In the genomic region with DNA sequence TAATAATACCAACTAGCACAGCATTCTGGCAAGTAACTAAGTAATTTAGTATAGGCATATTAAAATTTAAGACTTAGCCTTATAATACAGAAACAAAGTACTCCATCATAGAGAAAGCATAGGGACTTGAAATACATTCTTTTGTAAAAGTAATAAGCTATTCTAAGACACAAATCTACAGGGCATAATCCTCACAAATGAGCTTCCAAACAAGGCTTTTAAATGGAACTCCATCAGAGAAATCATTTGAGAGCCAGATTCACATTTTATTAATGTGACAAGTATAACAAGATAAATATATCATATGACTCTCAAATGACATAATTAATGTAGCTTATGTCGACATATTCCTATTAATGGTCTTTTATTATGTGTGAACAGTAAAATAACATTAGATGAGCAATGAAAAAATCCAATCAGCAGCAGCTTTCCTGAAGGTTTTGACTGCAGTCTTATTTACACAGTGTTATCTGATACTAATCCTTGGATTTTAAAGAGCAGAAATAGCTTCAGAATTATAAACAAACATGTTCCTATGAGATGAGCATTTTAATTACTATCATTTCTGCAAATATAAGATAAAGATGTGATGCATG, we compare ENCODE assay signal across 21 cellular contexts.
DNase-seq lines count a peak whose midpoint lies in the region; ATAC-seq, FAIRE-seq and TF ChIP-seq lines count a peak whose summit lies in the region.
"Had no signal": no experiment of that assay in that cellular context is flagged by ENCODE, and none has a peak within 500 bp of the region (broad histone marks: within the 10 kb centered on the region; RNA-seq: fewer than 3 reads in every experiment).

No MANE protein-coding gene starts in this region.

- peaks cover 7% of the 10 kb centered on the region for H3K27me3 Mint-ChIP-seq in stimulated activated naive CD8-positive, alpha-beta T cell treated with anti-CD3 and anti-CD28 coated beads, Interleukin-15, amount 100 ng/mL, for 72 hours
- H3K27me3 Mint-ChIP-seq in endothelial cell (ENCODE audit: unreplicated experiment), result peaks cover 4% of the 10 kb centered on the region

- no peak overlapping the region for H3K4me3 Mint-ChIP-seq in stimulated activated naive CD8-positive, alpha-beta T cell treated with anti-CD3 and anti-CD28 coated beads, Interleukin-15, amount 100 ng/mL, for 72 hours
- H3K4me3 Mint-ChIP-seq in endothelial cell (ENCODE audit: unreplicated experiment), result no peak overlapping the region
- H3K4me3 Mint-ChIP-seq: activated CD4-positive, alpha-beta memory T cell treated with anti-CD3 and anti-CD28 coated beads, Interleukin-2, amount 10 ng/mL, durations not matched to agents 7 days and 5 days; activated naive CD8-positive, alpha-beta T cell treated with anti-CD3 and anti-CD28 coated beads for 36 hours; CD14-positive monocyte; HFFc6; type B pancreatic cell had no signal

- H3K36me3 Mint-ChIP-seq in endothelial cell (ENCODE audit: low read depth, unreplicated experiment), result no peaks in the 10 kb centered on the region
- H3K36me3 Mint-ChIP-seq: activated naive CD8-positive, alpha-beta T cell treated with anti-CD3 and anti-CD28 coated beads for 36 hours; CD14-positive monocyte; type B pancreatic cell had no signal

- CTCF ChIA-PET in HEK293T (lab: Yijun Ruan, JAX), result no interaction called here

- H3K27ac Mint-ChIP-seq in stimulated activated naive CD8-positive, alpha-beta T cell treated with anti-CD3 and anti-CD28 coated beads, Interleukin-15, amount 100 ng/mL, for 72 hours, result no peak overlapping the region
- no peak overlapping the region for H3K27ac Mint-ChIP-seq in endothelial cell (ENCODE audit: unreplicated experiment)
- H3K27ac Mint-ChIP-seq: activated CD4-positive, alpha-beta memory T cell treated with anti-CD3 and anti-CD28 coated beads, Interleukin-2, amount 10 ng/mL, durations not matched to agents 7 days and 5 days; activated naive CD8-positive, alpha-beta T cell treated with anti-CD3 and anti-CD28 coated beads for 36 hours; HFFc6; type B pancreatic cell had no signal

- H3K4me1 Mint-ChIP-seq in stimulated activated naive CD8-positive, alpha-beta T cell treated with anti-CD3 and anti-CD28 coated beads, Interleukin-15, amount 100 ng/mL, for 72 hours, result peaks cover 21% of the 10 kb centered on the region
- peaks cover 24% of the 10 kb centered on the region for H3K4me1 Mint-ChIP-seq in endothelial cell (ENCODE audit: unreplicated experiment)

- TF ChIP-seq CTCF in endothelial cell (IDR thresholded peaks at IDR 0.05; ENCODE audit: unreplicated experiment), result no peak

- no peak for ATAC-seq in stimulated activated naive CD8-positive, alpha-beta T cell treated with anti-CD3 and anti-CD28 coated beads, Interleukin-15, amount 100 ng/mL, for 72 hours
- no peak for ATAC-seq in HG03354 (IDR thresholded peaks at IDR 0.05; ENCODE audit: poor library complexity, severe bottlenecking, unreplicated experiment)
- ATAC-seq: psoas muscle had no signal

- peak; percentile 88 for FAIRE-seq in islet of Langerhans (lab: Jason Lieb, UNC)
- FAIRE-seq: TTC549 had no signal

- DNase-seq in HEK293T (ENCODE audit: extremely low spot score), result no peak
- DNase-seq in NCI-H1105 treated with DMSO at 0.1 percent for 48 hours (lab: John Stamatoyannopoulos, UW), result peak; percentile 68
- DNase-seq in NCI-H69 (lab: John Stamatoyannopoulos, UW), result peak; percentile 85
- no peak for DNase-seq in stimulated activated naive CD8-positive, alpha-beta T cell treated with anti-CD3 and anti-CD28 coated beads, Interleukin-15, amount 100 ng/mL, for 72 hours
- DNase-seq in endothelial cell (ENCODE audit: low spot score), result no peak
- DNase-seq: activated CD4-positive, alpha-beta memory T cell treated with anti-CD3 and anti-CD28 coated beads, Interleukin-2, amount 10 ng/mL, durations not matched to agents 7 days and 5 days; activated CD4-positive, CD25-positive, alpha-beta regulatory T cell treated with anti-CD3 and anti-CD28 coated beads, Interleukin-2, amount 50 U/mL, for 72 hours; activated effector memory CD4-positive, alpha-beta T cell treated with Interleukin-2 at 50 U/mL for 16 hours; activated naive CD8-positive, alpha-beta T cell treated with anti-CD3 and anti-CD28 coated beads for 36 hours; dorsolateral prefrontal cortex; HFFc6; KBM-7; NCI-H2081 treated with DMSO at 0.1 percent for 48 hours; NK-92 treated with Interleukin-12 subunit alpha and Interleukin-12 subunit beta, amount 100 ng/mL, for 24 hours; psoas muscle; stimulated activated CD4-positive, alpha-beta T cell treated with anti-CD3 and anti-CD28 coated beads, Interleukin-1b, Interleukin-23, amount 100 ng/mL, for 48 hours had no signal

- POLR2A ChIA-PET in HEK293T (lab: Yijun Ruan, JAX), result no interaction called here

- H3K9me3 Mint-ChIP-seq in stimulated activated naive CD8-positive, alpha-beta T cell treated with anti-CD3 and anti-CD28 coated beads, Interleukin-15, amount 100 ng/mL, for 72 hours, result no peaks in the 10 kb centered on the region
- no peaks in the 10 kb centered on the region for H3K9me3 Mint-ChIP-seq in endothelial cell (ENCODE audit: unreplicated experiment)
- H3K9me3 Mint-ChIP-seq: activated CD4-positive, alpha-beta memory T cell treated with anti-CD3 and anti-CD28 coated beads, Interleukin-2, amount 10 ng/mL, durations not matched to agents 7 days and 5 days; activated naive CD8-positive, alpha-beta T cell treated with anti-CD3 and anti-CD28 coated beads for 36 hours; CD14-positive monocyte; HFFc6; type B pancreatic cell had no signal

TF ChIP-seq in HEK293T, 16 proteins besides CTCF, POLR2A, EP300 and RAD21:
- no peak for TF ChIP-seq HDGF (IDR thresholded peaks at IDR 0.05; ENCODE audit: borderline replicate concordance)
- no peak for TF ChIP-seq L3MBTL2 (conservative IDR thresholded peaks at IDR 0.05)
- TF ChIP-seq SP1 (IDR thresholded peaks at IDR 0.05), result no peak
- peak; percentile 90 for TF ChIP-seq FOXA1 (IDR thresholded peaks at IDR 0.05)
- peak; percentile 31; the same call in 1 of the 2 replicates for TF ChIP-seq CTBP1 (IDR thresholded peaks at IDR 0.05; ENCODE audit: borderline replicate concordance)
- TF ChIP-seq, protein P1, sequence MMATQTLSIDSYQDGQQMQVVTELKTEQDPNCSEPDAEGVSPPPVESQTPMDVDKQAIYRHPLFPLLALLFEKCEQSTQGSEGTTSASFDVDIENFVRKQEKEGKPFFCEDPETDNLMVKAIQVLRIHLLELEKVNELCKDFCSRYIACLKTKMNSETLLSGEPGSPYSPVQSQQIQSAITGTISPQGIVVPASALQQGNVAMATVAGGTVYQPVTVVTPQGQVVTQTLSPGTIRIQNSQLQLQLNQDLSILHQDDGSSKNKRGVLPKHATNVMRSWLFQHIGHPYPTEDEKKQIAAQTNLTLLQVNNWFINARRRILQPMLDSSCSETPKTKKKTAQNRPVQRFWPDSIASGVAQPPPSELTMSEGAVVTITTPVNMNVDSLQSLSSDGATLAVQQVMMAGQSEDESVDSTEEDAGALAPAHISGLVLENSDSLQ (IDR thresholded peaks at IDR 0.05), result peak; percentile 42; the same call in 1 of the 2 replicates

Comparison
In these comparisons a context has a peak if more than half of its experiments do, and no peak if none do; other contexts are left out.
1. DNase-seq: peak in NCI-H1105 treated with DMSO at 0.1 percent for 48 hours (single experiment) and NCI-H69 (single experiment); none in HEK293T (single experiment), stimulated activated naive CD8-positive, alpha-beta T cell treated with anti-CD3 and anti-CD28 coated beads, Interleukin-15, amount 100 ng/mL, for 72 hours (0 of 2) and endothelial cell (single experiment).